8 cellular contexts compared by ENCODE assay signal in genomic region chr9:97386733-97387503, GRCh38. TPM values are rescaled to one million over a fixed set of nuclear protein-coding genes. Genes with fewer than 3 reads are reported as not detected.
DNase-seq lines count a peak whose midpoint lies in the region; ATAC-seq and TF ChIP-seq lines count a peak whose summit lies in the region.

No MANE protein-coding gene starts in this region.

- TF ChIP-seq POLR2A in esophagus muscularis mucosa (IDR thresholded peaks at IDR 0.05; ENCODE audit: low read depth), result no peak

- no peaks in the 10 kb centered on the region for H3K36me3 ChIP-seq in esophagus muscularis mucosa

- ATAC-seq in HG03175 (IDR thresholded peaks at IDR 0.05; ENCODE audit: unreplicated experiment), result peak; percentile 33

- H3K27me3 ChIP-seq in esophagus muscularis mucosa, result peaks cover 0 to 51% (median 4%) of the 10 kb centered on the region in 4 donors

- H3K9me3 ChIP-seq in esophagus muscularis mucosa, result no peaks in the 10 kb centered on the region

- TF ChIP-seq CTCF in esophagus muscularis mucosa (IDR thresholded peaks at IDR 0.05), result peak; percentile 70 to 92 (median 72)

- H3K27ac ChIP-seq in esophagus muscularis mucosa (replicated peaks in 1 of 4), result no peak overlapping the region

- H3K4me3 ChIP-seq in esophagus muscularis mucosa, result peak overlapping the region in 1 of 4 donors; percentile 14

- intact Hi-C loops in esophagus muscularis mucosa (cut with DNase I), result no loop called here

- DNase-seq in D341Med (ENCODE audit: low spot score) (peak; percentile 86), NOMO-1 treated with dmso at 0.1 percent for 144 hours (lab: John Stamatoyannopoulos, UW; ENCODE audit: unreplicated experiment) (peak; percentile 20), activated T-cell treated with anti-CD3 and anti-CD28 coated beads for 24 hours (ENCODE audit: low read depth) (peak; percentile 64), esophagus muscularis mucosa (ENCODE audit: extremely low spot score) (no peak), myocyte (ENCODE audit: low read depth) (peak; percentile 76), GOT3 (lab: John Stamatoyannopoulos, UW) (no peak)
- peak; percentile 31 to 57 for DNase-seq in stimulated activated CD8-positive, alpha-beta memory T cell treated with anti-CD3 and anti-CD28 coated beads, Interleukin-7, amount 100 ng/mL, for 1 hour (ENCODE audit: low read depth in 2 of 2)

- TF ChIP-seq EP300 in esophagus muscularis mucosa (IDR thresholded peaks at IDR 0.05), result no peak

- peaks cover 3 to 9% (median 7%) of the 10 kb centered on the region in 4 donors for H3K4me1 ChIP-seq in esophagus muscularis mucosa

- 5% methylated on average over 16 of the region's 30 CpGs for WGBS in esophagus muscularis mucosa

RNA-seq across cellular contexts. Expression of gene TDRD7, which starts 25.0 kb away (rescaled TPM):
- total RNA-seq in esophagus muscularis mucosa, result 10 to 100 TPM; 15.4 to 22.9 (median 16.4) TPM
- total RNA-seq in myocyte, result 4.7 and 5.2 TPM in 2 replicates
- polyA plus RNA-seq in myocyte (2012), result 4.3 TPM

Comparison
In these comparisons a context has a peak if more than half of its experiments do, and no peak if none do; other contexts are left out.
1. DNase-seq: peak in D341Med (single experiment), NOMO-1 treated with dmso at 0.1 percent for 144 hours (single experiment), activated T-cell treated with anti-CD3 and anti-CD28 coated beads for 24 hours (single experiment), myocyte (single experiment) and stimulated activated CD8-positive, alpha-beta memory T cell treated with anti-CD3 and anti-CD28 coated beads, Interleukin-7, amount 100 ng/mL, for 1 hour (2 of 2); none in esophagus muscularis mucosa (single experiment) and GOT3 (single experiment).